ENCODE assay signal across 1 cellular context in the genomic region with DNA sequence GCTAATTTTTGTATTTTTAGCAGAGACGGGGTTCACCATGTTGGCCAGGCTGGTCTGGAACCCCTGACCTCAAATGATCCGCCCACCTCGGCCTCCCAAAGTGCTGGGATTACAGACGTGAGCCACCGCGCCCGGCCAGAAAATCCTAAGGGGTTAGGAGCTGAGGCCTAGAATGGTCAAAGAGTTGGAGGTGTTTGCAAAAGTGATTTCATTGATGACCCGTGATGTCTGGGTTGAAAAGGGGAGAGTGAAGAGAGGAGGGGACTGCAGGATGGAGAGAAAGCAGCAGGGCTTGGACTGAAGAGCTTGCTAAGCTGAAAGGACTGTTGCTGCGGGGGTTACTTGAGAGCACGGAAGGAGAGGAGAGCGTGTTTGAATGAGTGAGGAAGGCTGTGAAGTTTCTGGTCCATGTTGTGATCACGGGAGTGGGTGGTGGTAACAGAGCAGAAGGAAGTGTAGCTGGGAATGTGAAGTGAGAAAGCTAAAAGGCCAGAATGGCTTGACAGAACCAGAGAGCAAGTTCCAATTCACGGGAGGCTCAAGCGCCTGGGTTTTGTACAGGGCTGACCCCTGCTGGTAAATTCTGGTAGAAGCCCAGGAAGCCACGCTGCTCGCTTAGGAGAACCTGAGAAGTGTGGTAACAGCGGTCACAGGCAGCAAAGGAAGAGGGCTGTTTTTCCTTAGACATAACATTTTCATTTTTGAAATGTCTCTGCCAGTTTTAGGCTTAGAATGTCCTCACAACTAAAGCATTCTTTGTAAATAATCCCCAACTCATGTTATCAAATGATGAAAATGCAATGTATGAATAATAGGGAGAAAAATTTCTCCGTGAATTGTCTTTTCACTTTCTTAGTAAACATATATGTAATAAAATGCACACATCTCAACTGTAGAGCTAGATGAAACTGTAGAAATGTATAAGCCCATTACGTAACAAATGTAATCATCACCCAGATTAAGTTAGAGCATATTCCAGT.
TF ChIP-seq lines count a peak whose summit lies in the region.

No MANE protein-coding gene starts in this region.

TF ChIP-seq in HepG2, 621 proteins besides CTCF, POLR2A, EP300 and RAD21 (continued from another document and continues in another):
- TF ChIP-seq, protein P1, sequence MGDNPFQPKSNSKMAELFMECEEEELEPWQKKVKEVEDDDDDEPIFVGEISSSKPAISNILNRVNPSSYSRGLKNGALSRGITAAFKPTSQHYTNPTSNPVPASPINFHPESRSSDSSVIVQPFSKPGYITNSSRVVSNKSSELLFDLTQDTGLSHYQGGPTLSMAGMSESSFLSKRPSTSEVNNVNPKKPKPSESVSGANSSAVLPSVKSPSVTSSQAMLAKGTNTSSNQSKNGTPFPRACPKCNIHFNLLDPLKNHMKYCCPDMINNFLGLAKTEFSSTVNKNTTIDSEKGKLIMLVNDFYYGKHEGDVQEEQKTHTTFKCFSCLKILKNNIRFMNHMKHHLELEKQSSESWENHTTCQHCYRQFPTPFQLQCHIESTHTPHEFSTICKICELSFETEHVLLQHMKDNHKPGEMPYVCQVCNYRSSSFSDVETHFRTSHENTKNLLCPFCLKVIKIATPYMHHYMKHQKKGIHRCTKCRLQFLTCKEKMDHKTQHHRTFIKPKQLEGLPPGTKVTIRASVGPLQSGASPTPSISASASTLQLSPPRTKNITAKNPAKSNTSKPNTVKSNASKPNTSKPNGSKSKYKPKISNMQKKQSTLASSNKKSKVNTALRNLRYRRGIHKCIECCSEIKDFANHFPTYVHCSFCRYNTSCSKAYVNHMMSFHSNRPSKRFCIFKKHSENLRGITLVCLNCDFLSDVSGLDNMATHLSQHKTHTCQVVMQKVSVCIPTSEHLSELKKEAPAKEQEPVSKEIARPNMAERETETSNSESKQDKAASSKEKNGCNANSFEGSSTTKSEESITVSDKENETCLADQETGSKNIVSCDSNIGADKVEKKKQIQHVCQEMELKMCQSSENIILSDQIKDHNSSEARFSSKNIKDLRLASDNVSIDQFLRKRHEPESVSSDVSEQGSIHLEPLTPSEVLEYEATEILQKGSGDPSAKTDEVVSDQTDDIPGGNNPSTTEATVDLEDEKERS (CRISPR knock-in tag; IDR thresholded peaks at IDR 0.05) = peak; percentile 14; the same call in 1 of the 2 replicates
- TF ChIP-seq GABPB1 (CRISPR knock-in tag; IDR thresholded peaks at IDR 0.05) (peak; percentile 9; the same call in 1 of the 2 replicates), STAT5B (CRISPR knock-in tag; IDR thresholded peaks at IDR 0.05) (no peak), GPN1 (CRISPR knock-in tag; IDR thresholded peaks at IDR 0.05; ENCODE audit: borderline replicate concordance) (no peak), PAWR (CRISPR knock-in tag; IDR thresholded peaks at IDR 0.05; ENCODE audit: borderline replicate concordance) (no peak), GTF2F1 (IDR thresholded peaks at IDR 0.05; ENCODE audit: low read length) (no peak), ZNF672 (CRISPR knock-in tag; IDR thresholded peaks at IDR 0.05) (no peak), MEF2D (CRISPR knock-in tag; IDR thresholded peaks at IDR 0.05) (peak; percentile 59; the same call in 1 of the 2 replicates), PHF5A (CRISPR knock-in tag; IDR thresholded peaks at IDR 0.05; ENCODE audit: low read depth, unreplicated experiment) (no peak), MAFF (IDR thresholded peaks at IDR 0.05; ENCODE audit: low read depth, low read length) (no peak), SIN3B (IDR thresholded peaks at IDR 0.05; ENCODE audit: low read length) (no peak), ZBTB20 (CRISPR knock-in tag; IDR thresholded peaks at IDR 0.05; ENCODE audit: borderline replicate concordance, low read depth) (0 out of 2 replicates have a peak, but pooled peaks have one; percentile 51), PPARG (CRISPR knock-in tag; conservative IDR thresholded peaks at IDR 0.05) (no peak; the same call in 1 of the 2 replicates), ERF (CRISPR knock-in tag; IDR thresholded peaks at IDR 0.05) (peak; percentile 60; the same call in 1 of the 2 replicates), ZKSCAN8 (CRISPR knock-in tag; IDR thresholded peaks at IDR 0.05; ENCODE audit: borderline replicate concordance) (no peak), ZNF331 (CRISPR knock-in tag; IDR thresholded peaks at IDR 0.05) (peak; percentile 45; the same call in 1 of the 2 replicates), NAIF1 (CRISPR knock-in tag; IDR thresholded peaks at IDR 0.05; ENCODE audit: borderline replicate concordance) (peak; percentile 28; the same call in 1 of the 2 replicates), ZNF431 (CRISPR knock-in tag; IDR thresholded peaks at IDR 0.05; ENCODE audit: borderline replicate concordance, low read depth) (no peak), CEBPG (CRISPR knock-in tag; IDR thresholded peaks at IDR 0.05) (peak; percentile 38), ZNF207 (IDR thresholded peaks at IDR 0.05; ENCODE audit: borderline replicate concordance) (no peak), KDM1A (CRISPR knock-in tag; IDR thresholded peaks at IDR 0.05) (0 out of 2 replicates have a peak, but pooled peaks have one; percentile 4), ZNF251 (CRISPR knock-in tag; IDR thresholded peaks at IDR 0.05) (no peak), SYNCRIP (IDR thresholded peaks at IDR 0.05; ENCODE audit: insufficient read depth, low read depth, low read length) (no peak)
- TF ChIP-seq, protein P2, sequence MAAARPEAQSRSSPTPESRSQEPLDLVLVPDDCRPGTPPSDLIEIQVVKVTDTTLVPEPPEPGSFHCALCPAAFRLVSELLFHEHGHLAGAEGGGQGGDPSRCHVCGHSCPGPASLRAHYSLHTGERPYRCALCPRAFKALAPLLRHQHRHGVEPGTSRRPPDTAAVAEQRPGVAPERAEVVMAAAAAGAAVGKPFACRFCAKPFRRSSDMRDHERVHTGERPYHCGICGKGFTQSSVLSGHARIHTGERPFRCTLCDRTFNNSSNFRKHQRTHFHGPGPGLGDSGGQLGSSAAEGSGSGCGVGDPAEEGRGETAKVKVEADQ (CRISPR knock-in tag; IDR thresholded peaks at IDR 0.05; ENCODE audit: borderline replicate concordance) = no peak
- TF ChIP-seq, protein P3, sequence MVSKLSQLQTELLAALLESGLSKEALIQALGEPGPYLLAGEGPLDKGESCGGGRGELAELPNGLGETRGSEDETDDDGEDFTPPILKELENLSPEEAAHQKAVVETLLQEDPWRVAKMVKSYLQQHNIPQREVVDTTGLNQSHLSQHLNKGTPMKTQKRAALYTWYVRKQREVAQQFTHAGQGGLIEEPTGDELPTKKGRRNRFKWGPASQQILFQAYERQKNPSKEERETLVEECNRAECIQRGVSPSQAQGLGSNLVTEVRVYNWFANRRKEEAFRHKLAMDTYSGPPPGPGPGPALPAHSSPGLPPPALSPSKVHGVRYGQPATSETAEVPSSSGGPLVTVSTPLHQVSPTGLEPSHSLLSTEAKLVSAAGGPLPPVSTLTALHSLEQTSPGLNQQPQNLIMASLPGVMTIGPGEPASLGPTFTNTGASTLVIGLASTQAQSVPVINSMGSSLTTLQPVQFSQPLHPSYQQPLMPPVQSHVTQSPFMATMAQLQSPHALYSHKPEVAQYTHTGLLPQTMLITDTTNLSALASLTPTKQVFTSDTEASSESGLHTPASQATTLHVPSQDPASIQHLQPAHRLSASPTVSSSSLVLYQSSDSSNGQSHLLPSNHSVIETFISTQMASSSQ (IDR thresholded peaks at IDR 0.05; ENCODE audit: low read depth) = no peak
- TF ChIP-seq, protein P3 (CRISPR knock-in tag; IDR thresholded peaks at IDR 0.05; ENCODE audit: borderline replicate concordance) = peak; percentile 8; the same call in 1 of the 2 replicates
- TF ChIP-seq, protein P4, sequence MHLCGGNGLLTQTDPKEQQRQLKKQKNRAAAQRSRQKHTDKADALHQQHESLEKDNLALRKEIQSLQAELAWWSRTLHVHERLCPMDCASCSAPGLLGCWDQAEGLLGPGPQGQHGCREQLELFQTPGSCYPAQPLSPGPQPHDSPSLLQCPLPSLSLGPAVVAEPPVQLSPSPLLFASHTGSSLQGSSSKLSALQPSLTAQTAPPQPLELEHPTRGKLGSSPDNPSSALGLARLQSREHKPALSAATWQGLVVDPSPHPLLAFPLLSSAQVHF (CRISPR knock-in tag; IDR thresholded peaks at IDR 0.05) = no peak
- TF ChIP-seq, protein P5, sequence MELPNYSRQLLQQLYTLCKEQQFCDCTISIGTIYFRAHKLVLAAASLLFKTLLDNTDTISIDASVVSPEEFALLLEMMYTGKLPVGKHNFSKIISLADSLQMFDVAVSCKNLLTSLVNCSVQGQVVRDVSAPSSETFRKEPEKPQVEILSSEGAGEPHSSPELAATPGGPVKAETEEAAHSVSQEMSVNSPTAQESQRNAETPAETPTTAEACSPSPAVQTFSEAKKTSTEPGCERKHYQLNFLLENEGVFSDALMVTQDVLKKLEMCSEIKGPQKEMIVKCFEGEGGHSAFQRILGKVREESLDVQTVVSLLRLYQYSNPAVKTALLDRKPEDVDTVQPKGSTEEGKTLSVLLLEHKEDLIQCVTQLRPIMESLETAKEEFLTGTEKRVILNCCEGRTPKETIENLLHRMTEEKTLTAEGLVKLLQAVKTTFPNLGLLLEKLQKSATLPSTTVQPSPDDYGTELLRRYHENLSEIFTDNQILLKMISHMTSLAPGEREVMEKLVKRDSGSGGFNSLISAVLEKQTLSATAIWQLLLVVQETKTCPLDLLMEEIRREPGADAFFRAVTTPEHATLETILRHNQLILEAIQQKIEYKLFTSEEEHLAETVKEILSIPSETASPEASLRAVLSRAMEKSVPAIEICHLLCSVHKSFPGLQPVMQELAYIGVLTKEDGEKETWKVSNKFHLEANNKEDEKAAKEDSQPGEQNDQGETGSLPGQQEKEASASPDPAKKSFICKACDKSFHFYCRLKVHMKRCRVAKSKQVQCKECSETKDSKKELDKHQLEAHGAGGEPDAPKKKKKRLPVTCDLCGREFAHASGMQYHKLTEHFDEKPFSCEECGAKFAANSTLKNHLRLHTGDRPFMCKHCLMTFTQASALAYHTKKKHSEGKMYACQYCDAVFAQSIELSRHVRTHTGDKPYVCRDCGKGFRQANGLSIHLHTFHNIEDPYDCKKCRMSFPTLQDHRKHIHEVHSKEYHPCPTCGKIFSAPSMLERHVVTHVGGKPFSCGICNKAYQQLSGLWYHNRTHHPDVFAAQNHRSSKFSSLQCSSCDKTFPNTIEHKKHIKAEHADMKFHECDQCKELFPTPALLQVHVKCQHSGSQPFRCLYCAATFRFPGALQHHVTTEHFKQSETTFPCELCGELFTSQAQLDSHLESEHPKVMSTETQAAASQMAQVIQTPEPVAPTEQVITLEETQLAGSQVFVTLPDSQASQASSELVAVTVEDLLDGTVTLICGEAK (IDR thresholded peaks at IDR 0.05) = no peak
- TF ChIP-seq, protein P5 (CRISPR knock-in tag; IDR thresholded peaks at IDR 0.05) = no peak
- TF ChIP-seq, protein P6, sequence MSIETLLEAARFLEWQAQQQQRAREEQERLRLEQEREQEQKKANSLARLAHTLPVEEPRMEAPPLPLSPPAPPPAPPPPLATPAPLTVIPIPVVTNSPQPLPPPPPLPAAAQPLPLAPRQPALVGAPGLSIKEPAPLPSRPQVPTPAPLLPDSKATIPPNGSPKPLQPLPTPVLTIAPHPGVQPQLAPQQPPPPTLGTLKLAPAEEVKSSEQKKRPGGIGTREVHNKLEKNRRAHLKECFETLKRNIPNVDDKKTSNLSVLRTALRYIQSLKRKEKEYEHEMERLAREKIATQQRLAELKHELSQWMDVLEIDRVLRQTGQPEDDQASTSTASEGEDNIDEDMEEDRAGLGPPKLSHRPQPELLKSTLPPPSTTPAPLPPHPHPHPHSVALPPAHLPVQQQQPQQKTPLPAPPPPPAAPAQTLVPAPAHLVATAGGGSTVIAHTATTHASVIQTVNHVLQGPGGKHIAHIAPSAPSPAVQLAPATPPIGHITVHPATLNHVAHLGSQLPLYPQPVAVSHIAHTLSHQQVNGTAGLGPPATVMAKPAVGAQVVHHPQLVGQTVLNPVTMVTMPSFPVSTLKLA (IDR thresholded peaks at IDR 0.05) = no peak
- TF ChIP-seq, protein P7, sequence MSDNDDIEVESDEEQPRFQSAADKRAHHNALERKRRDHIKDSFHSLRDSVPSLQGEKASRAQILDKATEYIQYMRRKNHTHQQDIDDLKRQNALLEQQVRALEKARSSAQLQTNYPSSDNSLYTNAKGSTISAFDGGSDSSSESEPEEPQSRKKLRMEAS (IDR thresholded peaks at IDR 0.05) = no peak; the same call in 1 of the 2 replicates
